In genomic region chr15:93073465-93073952, GRCh38 we compare ENCODE assay signal across 9 cellular contexts. TPM values are rescaled to one million over a fixed set of nuclear protein-coding genes. Genes with fewer than 3 reads are reported as not detected.
DNase-seq lines count a peak whose midpoint lies in the region; ATAC-seq lines count a peak whose summit lies in the region.
"Had no signal": no experiment of that assay in that cellular context is flagged by ENCODE, and none has a peak within 500 bp of the region (broad histone marks: within the 10 kb centered on the region; RNA-seq: fewer than 3 reads in every experiment).

No MANE protein-coding gene starts in this region.

- H3K27ac ChIP-seq in esophagus (ENCODE audit: low read depth in 2 of 2, low read length in 1 of 2): peak overlapping the region; percentile 86 to 88

- no peaks in the 10 kb centered on the region for H3K27me3 ChIP-seq in esophagus (ENCODE audit: control insufficient read depth in 1 of 2, insufficient read depth in 2 of 2, low read length in 2 of 2)

- peaks cover 93% of the 10 kb centered on the region for H3K27me3 Mint-ChIP-seq in activated naive CD4-positive, alpha-beta T cell treated with anti-CD3 and anti-CD28 coated beads, Interleukin-2, amount 10 ng/mL, durations not matched to agents 7 days and 5 days
- H3K27me3 Mint-ChIP-seq in natural killer cell treated with Interleukin-12 subunit alpha and Interleukin-12 subunit beta and Interleukin-15 and Interleukin-18, amount 100 ng/mL, for 72 hours: peaks cover 52 to 72% of the 10 kb centered on the region in 2 donors

- H3K4me3 ChIP-seq in esophagus (ENCODE audit: low read depth in 1 of 2, low read length in 2 of 2): peak overlapping the region; percentile 68 to 80

- H3K27ac Mint-ChIP-seq in activated naive CD4-positive, alpha-beta T cell treated with anti-CD3 and anti-CD28 coated beads, Interleukin-2, amount 10 ng/mL, durations not matched to agents 7 days and 5 days: no peak overlapping the region
- H3K27ac Mint-ChIP-seq in natural killer cell treated with Interleukin-12 subunit alpha and Interleukin-12 subunit beta and Interleukin-15 and Interleukin-18, amount 100 ng/mL, for 72 hours: no peak overlapping the region

- 20 to 21% methylated on average over 30 of the region's 30 CpGs for WGBS in esophagus, 2 donors

- H3K9me3 ChIP-seq in esophagus (ENCODE audit: control insufficient read depth in 2 of 2, insufficient read depth in 1 of 2, low read depth in 1 of 2, low read length in 1 of 2): no peaks in the 10 kb centered on the region

- no peaks in the 10 kb centered on the region for H3K9me3 Mint-ChIP-seq in activated naive CD4-positive, alpha-beta T cell treated with anti-CD3 and anti-CD28 coated beads, Interleukin-2, amount 10 ng/mL, durations not matched to agents 7 days and 5 days
- no peaks in the 10 kb centered on the region for H3K9me3 Mint-ChIP-seq in natural killer cell treated with Interleukin-12 subunit alpha and Interleukin-12 subunit beta and Interleukin-15 and Interleukin-18, amount 100 ng/mL, for 72 hours

- H3K4me1 ChIP-seq in esophagus (ENCODE audit: control insufficient read depth in 2 of 2, insufficient read depth in 2 of 2, low read length in 1 of 2): peaks cover 0 to 15% of the 10 kb centered on the region in 2 donors

- H3K36me3 Mint-ChIP-seq in activated naive CD4-positive, alpha-beta T cell treated with anti-CD3 and anti-CD28 coated beads, Interleukin-2, amount 10 ng/mL, durations not matched to agents 7 days and 5 days: peaks cover 2% of the 10 kb centered on the region
- H3K36me3 Mint-ChIP-seq in natural killer cell treated with Interleukin-12 subunit alpha and Interleukin-12 subunit beta and Interleukin-15 and Interleukin-18, amount 100 ng/mL, for 72 hours: no peaks in the 10 kb centered on the region

- CTCF ChIA-PET in activated naive CD4-positive, alpha-beta T cell treated with anti-CD3 and anti-CD28 coated beads, Interleukin-2, amount 10 ng/mL, durations not matched to agents 7 days and 5 days (lab: Charles Lee): interaction anchor here (2.0 kb wide), 1 partner anchor 14 kb away, joined by 9 read pairs; no protein-coding TSS in a partner anchor

- H3K36me3 ChIP-seq in esophagus (ENCODE audit: control insufficient read depth in 2 of 2, insufficient read depth in 2 of 2, low read length in 1 of 2): no peaks in the 10 kb centered on the region

- DNase-seq in activated naive CD4-positive, alpha-beta T cell treated with anti-CD3 and anti-CD28 coated beads, Interleukin-2, amount 10 ng/mL, durations not matched to agents 7 days and 5 days: no peak
- no peak for DNase-seq in activated naive CD4-positive, alpha-beta T cell treated with Interleukin-2 at 50 U/mL for 16 hours
- DNase-seq in natural killer cell treated with Interleukin-12 subunit alpha and Interleukin-12 subunit beta and Interleukin-15 and Interleukin-18, amount 100 ng/mL, for 72 hours (ENCODE audit: low spot score): no peak
- no peak for DNase-seq in NAMALWA (ENCODE audit: low spot score)
- no peak for DNase-seq in amygdala (lab: John Stamatoyannopoulos, UW)
- DNase-seq: NCI-H1436 treated with DMSO at 0.1 percent for 48 hours had no signal

- no peak for ATAC-seq in natural killer cell treated with Interleukin-12 subunit alpha and Interleukin-12 subunit beta and Interleukin-15 and Interleukin-18, amount 100 ng/mL, for 72 hours
- ATAC-seq in HG02840 (IDR thresholded peaks at IDR 0.05; ENCODE audit: low FRiP score, unreplicated experiment) (no peak), HG02973 (IDR thresholded peaks at IDR 0.05; ENCODE audit: unreplicated experiment) (no peak)

- H3K4me3 Mint-ChIP-seq in activated naive CD4-positive, alpha-beta T cell treated with anti-CD3 and anti-CD28 coated beads, Interleukin-2, amount 10 ng/mL, durations not matched to agents 7 days and 5 days: peak overlapping the region; percentile 73
- peak overlapping the region; percentile 85 for H3K4me3 Mint-ChIP-seq in natural killer cell treated with Interleukin-12 subunit alpha and Interleukin-12 subunit beta and Interleukin-15 and Interleukin-18, amount 100 ng/mL, for 72 hours

- peaks cover 15% of the 10 kb centered on the region for H3K4me1 Mint-ChIP-seq in activated naive CD4-positive, alpha-beta T cell treated with anti-CD3 and anti-CD28 coated beads, Interleukin-2, amount 10 ng/mL, durations not matched to agents 7 days and 5 days
- H3K4me1 Mint-ChIP-seq in natural killer cell treated with Interleukin-12 subunit alpha and Interleukin-12 subunit beta and Interleukin-15 and Interleukin-18, amount 100 ng/mL, for 72 hours (ENCODE audit: low read depth in 2 of 2): peaks cover 13 to 15% of the 10 kb centered on the region in 2 donors

RNA-seq across cellular contexts. Expression of gene RGMA, which starts 15.5 kb away (rescaled TPM):
- polyA plus RNA-seq in esophagus: 10 to 100 TPM; 27.7 to 30.9 TPM
- not detected for total RNA-seq in natural killer cell treated with Interleukin-12 subunit alpha and Interleukin-12 subunit beta and Interleukin-15 and Interleukin-18, amount 100 ng/mL, for 72 hours
